ENCODE assay signal across 12 cellular contexts in genomic region chr9:37941253-37941652, GRCh38.
"Had no signal": no experiment of that assay in that cellular context is flagged by ENCODE, and none has a peak within 500 bp of the region (broad histone marks: within the 10 kb centered on the region; RNA-seq: fewer than 3 reads in every experiment).

No MANE protein-coding gene starts in this region.

- H3K36me3 Mint-ChIP-seq: activated naive CD4-positive, alpha-beta T cell treated with anti-CD3 and anti-CD28 coated beads, Interleukin-2, amount 50 U/mL, for 72 hours; natural killer cell treated with Interleukin-12 subunit alpha and Interleukin-12 subunit beta and Interleukin-15 and Interleukin-18, amount 100 ng/mL, for 72 hours had no signal

- H3K4me1 Mint-ChIP-seq: central memory CD8-positive, alpha-beta T cell had no signal

- H3K4me3 ChIP-seq: body of pancreas, esophagus muscularis mucosa, psoas muscle had no signal

- H3K9me3 ChIP-seq: body of pancreas, esophagus muscularis mucosa, psoas muscle had no signal

- ATAC-seq: activated naive CD4-positive, alpha-beta T cell treated with anti-CD3 and anti-CD28 coated beads, Interleukin-2, amount 50 U/mL, for 72 hours; body of pancreas; natural killer cell treated with Interleukin-12 subunit alpha and Interleukin-12 subunit beta and Interleukin-15 and Interleukin-18, amount 100 ng/mL, for 72 hours; psoas muscle had no signal

- H3K4me3 Mint-ChIP-seq: central memory CD8-positive, alpha-beta T cell; natural killer cell treated with Interleukin-12 subunit alpha and Interleukin-12 subunit beta and Interleukin-15 and Interleukin-18, amount 100 ng/mL, for 72 hours; stimulated activated naive CD8-positive, alpha-beta T cell treated with anti-CD3 and anti-CD28 coated beads, Interleukin-15, Interleukin-2, amounts not matched to agents 100 ng/mL and 50 ng/mL, for 24 hours had no signal

- H3K27ac ChIP-seq: body of pancreas, esophagus muscularis mucosa, psoas muscle had no signal

- H3K9me3 Mint-ChIP-seq: activated naive CD4-positive, alpha-beta T cell treated with anti-CD3 and anti-CD28 coated beads, Interleukin-2, amount 50 U/mL, for 72 hours; central memory CD8-positive, alpha-beta T cell; natural killer cell treated with Interleukin-12 subunit alpha and Interleukin-12 subunit beta and Interleukin-15 and Interleukin-18, amount 100 ng/mL, for 72 hours; stimulated activated naive CD8-positive, alpha-beta T cell treated with anti-CD3 and anti-CD28 coated beads, Interleukin-15, Interleukin-2, amounts not matched to agents 100 ng/mL and 50 ng/mL, for 24 hours had no signal

- H3K27me3 Mint-ChIP-seq: natural killer cell treated with Interleukin-12 subunit alpha and Interleukin-12 subunit beta and Interleukin-15 and Interleukin-18, amount 100 ng/mL, for 72 hours; stimulated activated naive CD8-positive, alpha-beta T cell treated with anti-CD3 and anti-CD28 coated beads, Interleukin-15, Interleukin-2, amounts not matched to agents 100 ng/mL and 50 ng/mL, for 24 hours had no signal

- DNase-seq: amniotic stem cell; body of pancreas; glutamatergic neuron; mammary epithelial cell; psoas muscle; stimulated activated CD4-positive, alpha-beta T cell treated with anti-CD3 and anti-CD28 coated beads, Interleukin-4, amount 100 ng/mL, for 1 hour; T-helper 2 cell had no signal

- H3K27ac Mint-ChIP-seq: activated naive CD4-positive, alpha-beta T cell treated with anti-CD3 and anti-CD28 coated beads, Interleukin-2, amount 50 U/mL, for 72 hours; natural killer cell treated with Interleukin-12 subunit alpha and Interleukin-12 subunit beta and Interleukin-15 and Interleukin-18, amount 100 ng/mL, for 72 hours; stimulated activated naive CD8-positive, alpha-beta T cell treated with anti-CD3 and anti-CD28 coated beads, Interleukin-15, Interleukin-2, amounts not matched to agents 100 ng/mL and 50 ng/mL, for 24 hours had no signal

- H3K27me3 ChIP-seq: body of pancreas, esophagus muscularis mucosa had no signal
